4 cellular contexts compared by ENCODE assay signal in the genomic region with DNA sequence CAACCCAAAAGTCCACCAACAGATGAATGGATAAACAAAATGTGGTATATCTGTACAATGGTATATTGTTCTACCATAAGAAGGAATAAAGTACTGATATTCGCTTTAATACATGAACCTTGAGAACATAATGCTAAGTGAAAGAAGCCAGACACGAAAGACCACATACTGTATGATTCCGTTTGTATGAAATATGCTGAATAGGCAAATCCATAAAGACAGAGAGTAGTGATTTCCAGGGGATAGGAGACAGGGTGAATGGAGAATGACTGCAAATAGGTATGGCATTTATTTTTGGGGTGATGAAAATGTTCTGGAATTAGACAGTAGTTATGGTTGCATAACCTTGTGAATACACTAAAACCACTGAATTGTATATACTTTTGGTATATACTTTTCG.
TF ChIP-seq lines count a peak whose summit lies in the region.

No MANE protein-coding gene starts in this region.

TF ChIP-seq in A549, 52 proteins besides CTCF, POLR2A, EP300 and RAD21:
- TF ChIP-seq MAZ (IDR thresholded peaks at IDR 0.05; ENCODE audit: borderline replicate concordance, low read depth, low read length) = no peak
- TF ChIP-seq RARB (CRISPR knock-in tag; IDR thresholded peaks at IDR 0.05) = no peak
- peak; percentile 97 for TF ChIP-seq MAFK (IDR thresholded peaks at IDR 0.05; ENCODE audit: partially characterized antibody)
- TF ChIP-seq CBX2 (IDR thresholded peaks at IDR 0.05; ENCODE audit: borderline replicate concordance, low read depth) = no peak
- TF ChIP-seq KDM1A (IDR thresholded peaks at IDR 0.05; ENCODE audit: low read depth) = no peak
- no peak for TF ChIP-seq JUNB (IDR thresholded peaks at IDR 0.05)
- TF ChIP-seq, protein P1, sequence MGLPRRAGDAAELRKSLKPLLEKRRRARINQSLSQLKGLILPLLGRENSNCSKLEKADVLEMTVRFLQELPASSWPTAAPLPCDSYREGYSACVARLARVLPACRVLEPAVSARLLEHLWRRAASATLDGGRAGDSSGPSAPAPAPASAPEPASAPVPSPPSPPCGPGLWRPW (IDR thresholded peaks at IDR 0.05) = no peak
- no peak for TF ChIP-seq FOSB (CRISPR knock-in tag; IDR thresholded peaks at IDR 0.05)
TF ChIP-seq in A549: peak in this region for 1.

TF ChIP-seq in IMR-90, 13 proteins besides CTCF, POLR2A, EP300 and RAD21:
- TF ChIP-seq RCOR1 (IDR thresholded peaks at IDR 0.05; ENCODE audit: insufficient replicate concordance, low read length) = no peak
- peak; percentile 96 for TF ChIP-seq MAFK (IDR thresholded peaks at IDR 0.05; ENCODE audit: low read depth, low read length)
- TF ChIP-seq MAZ (IDR thresholded peaks at IDR 0.05; ENCODE audit: borderline replicate concordance, low read depth, low read length) = no peak
- no peak for TF ChIP-seq CHD1 (IDR thresholded peaks at IDR 0.05; ENCODE audit: low read depth, low read length)
- TF ChIP-seq, protein P2, sequence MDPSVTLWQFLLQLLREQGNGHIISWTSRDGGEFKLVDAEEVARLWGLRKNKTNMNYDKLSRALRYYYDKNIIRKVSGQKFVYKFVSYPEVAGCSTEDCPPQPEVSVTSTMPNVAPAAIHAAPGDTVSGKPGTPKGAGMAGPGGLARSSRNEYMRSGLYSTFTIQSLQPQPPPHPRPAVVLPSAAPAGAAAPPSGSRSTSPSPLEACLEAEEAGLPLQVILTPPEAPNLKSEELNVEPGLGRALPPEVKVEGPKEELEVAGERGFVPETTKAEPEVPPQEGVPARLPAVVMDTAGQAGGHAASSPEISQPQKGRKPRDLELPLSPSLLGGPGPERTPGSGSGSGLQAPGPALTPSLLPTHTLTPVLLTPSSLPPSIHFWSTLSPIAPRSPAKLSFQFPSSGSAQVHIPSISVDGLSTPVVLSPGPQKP (IDR thresholded peaks at IDR 0.05; ENCODE audit: borderline replicate concordance, low read depth, low read length) = no peak
TF ChIP-seq in IMR-90: peak in this region for 1.

TF ChIP-seq in GM12878, 131 proteins besides CTCF, POLR2A, EP300 and RAD21:
- TF ChIP-seq, protein P3, sequence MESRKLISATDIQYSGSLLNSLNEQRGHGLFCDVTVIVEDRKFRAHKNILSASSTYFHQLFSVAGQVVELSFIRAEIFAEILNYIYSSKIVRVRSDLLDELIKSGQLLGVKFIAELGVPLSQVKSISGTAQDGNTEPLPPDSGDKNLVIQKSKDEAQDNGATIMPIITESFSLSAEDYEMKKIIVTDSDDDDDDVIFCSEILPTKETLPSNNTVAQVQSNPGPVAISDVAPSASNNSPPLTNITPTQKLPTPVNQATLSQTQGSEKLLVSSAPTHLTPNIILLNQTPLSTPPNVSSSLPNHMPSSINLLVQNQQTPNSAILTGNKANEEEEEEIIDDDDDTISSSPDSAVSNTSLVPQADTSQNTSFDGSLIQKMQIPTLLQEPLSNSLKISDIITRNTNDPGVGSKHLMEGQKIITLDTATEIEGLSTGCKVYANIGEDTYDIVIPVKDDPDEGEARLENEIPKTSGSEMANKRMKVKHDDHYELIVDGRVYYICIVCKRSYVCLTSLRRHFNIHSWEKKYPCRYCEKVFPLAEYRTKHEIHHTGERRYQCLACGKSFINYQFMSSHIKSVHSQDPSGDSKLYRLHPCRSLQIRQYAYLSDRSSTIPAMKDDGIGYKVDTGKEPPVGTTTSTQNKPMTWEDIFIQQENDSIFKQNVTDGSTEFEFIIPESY (IDR thresholded peaks at IDR 0.05) = no peak
- TF ChIP-seq WRNIP1 (IDR thresholded peaks at IDR 0.05; ENCODE audit: borderline replicate concordance, low read depth, low read length) (no peak), NR2C2 (IDR thresholded peaks at IDR 0.05; ENCODE audit: borderline replicate concordance, control insufficient read depth, insufficient read length, low read depth) (no peak), TCF3 (IDR thresholded peaks at IDR 0.05; ENCODE audit: borderline replicate concordance, insufficient read depth, low read depth, low read length) (no peak), FOS (IDR thresholded peaks at IDR 0.05; ENCODE audit: borderline replicate concordance, extremely low read depth, insufficient read length) (no peak), BACH1 (IDR thresholded peaks at IDR 0.05; ENCODE audit: borderline replicate concordance) (no peak)
- TF ChIP-seq, protein P4, sequence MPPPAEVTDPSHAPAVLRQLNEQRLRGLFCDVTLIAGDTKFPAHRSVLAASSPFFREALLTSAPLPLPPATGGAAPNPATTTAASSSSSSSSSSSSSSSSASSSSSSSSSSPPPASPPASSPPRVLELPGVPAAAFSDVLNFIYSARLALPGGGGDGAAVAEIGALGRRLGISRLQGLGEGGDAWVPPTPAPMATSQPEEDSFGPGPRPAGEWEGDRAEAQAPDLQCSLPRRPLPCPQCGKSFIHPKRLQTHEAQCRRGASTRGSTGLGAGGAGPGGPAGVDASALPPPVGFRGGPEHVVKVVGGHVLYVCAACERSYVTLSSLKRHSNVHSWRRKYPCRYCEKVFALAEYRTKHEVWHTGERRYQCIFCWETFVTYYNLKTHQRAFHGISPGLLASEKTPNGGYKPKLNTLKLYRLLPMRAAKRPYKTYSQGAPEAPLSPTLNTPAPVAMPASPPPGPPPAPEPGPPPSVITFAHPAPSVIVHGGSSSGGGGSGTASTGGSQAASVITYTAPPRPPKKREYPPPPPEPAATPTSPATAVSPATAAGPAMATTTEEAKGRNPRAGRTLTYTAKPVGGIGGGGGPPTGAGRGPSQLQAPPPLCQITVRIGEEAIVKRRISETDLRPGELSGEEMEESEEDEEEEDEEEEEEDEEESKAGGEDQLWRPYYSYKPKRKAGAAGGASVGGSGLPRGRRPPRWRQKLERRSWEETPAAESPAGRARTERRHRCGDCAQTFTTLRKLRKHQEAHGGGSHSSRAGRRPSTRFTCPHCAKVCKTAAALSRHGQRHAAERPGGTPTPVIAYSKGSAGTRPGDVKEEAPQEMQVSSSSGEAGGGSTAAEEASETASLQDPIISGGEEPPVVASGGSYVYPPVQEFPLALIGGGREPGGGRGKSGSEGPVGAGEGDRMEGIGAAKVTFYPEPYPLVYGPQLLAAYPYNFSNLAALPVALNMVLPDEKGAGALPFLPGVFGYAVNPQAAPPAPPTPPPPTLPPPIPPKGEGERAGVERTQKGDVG (CRISPR knock-in tag; IDR thresholded peaks at IDR 0.05) = no peak
- TF ChIP-seq, protein P5, sequence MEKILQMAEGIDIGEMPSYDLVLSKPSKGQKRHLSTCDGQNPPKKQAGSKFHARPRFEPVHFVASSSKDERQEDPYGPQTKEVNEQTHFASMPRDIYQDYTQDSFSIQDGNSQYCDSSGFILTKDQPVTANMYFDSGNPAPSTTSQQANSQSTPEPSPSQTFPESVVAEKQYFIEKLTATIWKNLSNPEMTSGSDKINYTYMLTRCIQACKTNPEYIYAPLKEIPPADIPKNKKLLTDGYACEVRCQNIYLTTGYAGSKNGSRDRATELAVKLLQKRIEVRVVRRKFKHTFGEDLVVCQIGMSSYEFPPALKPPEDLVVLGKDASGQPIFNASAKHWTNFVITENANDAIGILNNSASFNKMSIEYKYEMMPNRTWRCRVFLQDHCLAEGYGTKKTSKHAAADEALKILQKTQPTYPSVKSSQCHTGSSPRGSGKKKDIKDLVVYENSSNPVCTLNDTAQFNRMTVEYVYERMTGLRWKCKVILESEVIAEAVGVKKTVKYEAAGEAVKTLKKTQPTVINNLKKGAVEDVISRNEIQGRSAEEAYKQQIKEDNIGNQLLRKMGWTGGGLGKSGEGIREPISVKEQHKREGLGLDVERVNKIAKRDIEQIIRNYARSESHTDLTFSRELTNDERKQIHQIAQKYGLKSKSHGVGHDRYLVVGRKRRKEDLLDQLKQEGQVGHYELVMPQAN (conservative IDR thresholded peaks at IDR 0.05) = no peak

TF ChIP-seq in H1, 55 proteins besides CTCF, POLR2A, EP300 and RAD21:
- TF ChIP-seq SP1 (IDR thresholded peaks at IDR 0.05; ENCODE audit: low read depth, low read length) (no peak), MAFK (IDR thresholded peaks at IDR 0.05; ENCODE audit: low read depth, low read length) (peak; percentile 60; the same call in 1 of the 2 replicates)
